Comparison of ENCODE assay signal across 1 cellular context in the genomic region with DNA sequence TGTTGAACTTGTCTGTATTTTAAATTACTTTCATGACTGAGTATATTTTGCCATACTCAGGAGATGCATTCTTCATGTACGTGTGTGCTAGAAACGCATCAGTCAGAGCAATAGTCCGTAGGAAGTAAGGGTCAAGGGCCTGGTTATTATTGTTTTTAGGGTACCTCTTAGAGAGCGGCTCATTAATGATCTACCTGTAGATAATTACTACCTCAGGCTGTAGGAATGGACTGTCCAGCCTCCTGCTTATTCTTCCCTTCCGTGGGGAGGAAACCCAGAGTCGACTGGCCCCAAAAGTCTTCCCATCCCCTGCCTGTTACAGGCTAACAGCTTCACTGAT.
TF ChIP-seq lines count a peak whose summit lies in the region.

No MANE protein-coding gene starts in this region.

TF ChIP-seq in IMR-90, 13 proteins besides CTCF, POLR2A, EP300 and RAD21 (continued from another document):
- TF ChIP-seq, protein P1, sequence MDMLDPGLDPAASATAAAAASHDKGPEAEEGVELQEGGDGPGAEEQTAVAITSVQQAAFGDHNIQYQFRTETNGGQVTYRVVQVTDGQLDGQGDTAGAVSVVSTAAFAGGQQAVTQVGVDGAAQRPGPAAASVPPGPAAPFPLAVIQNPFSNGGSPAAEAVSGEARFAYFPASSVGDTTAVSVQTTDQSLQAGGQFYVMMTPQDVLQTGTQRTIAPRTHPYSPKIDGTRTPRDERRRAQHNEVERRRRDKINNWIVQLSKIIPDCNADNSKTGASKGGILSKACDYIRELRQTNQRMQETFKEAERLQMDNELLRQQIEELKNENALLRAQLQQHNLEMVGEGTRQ (IDR thresholded peaks at IDR 0.05; ENCODE audit: low read depth, low read length) = no peak
